Comparison of ENCODE assay signal across 19 cellular contexts in genomic region chr1:24410750-24411149, GRCh38. TPM values are rescaled to one million over a fixed set of nuclear protein-coding genes. Genes with fewer than 3 reads are reported as not detected.
DNase-seq lines count a peak whose midpoint lies in the region; ATAC-seq and TF ChIP-seq lines count a peak whose summit lies in the region.
"Had no signal": no experiment of that assay in that cellular context is flagged by ENCODE, and none has a peak within 500 bp of the region (broad histone marks: within the 10 kb centered on the region; RNA-seq: fewer than 3 reads in every experiment).

No MANE protein-coding gene starts in this region.

- H3K27ac ChIP-seq in SJSA1: peak overlapping the region; percentile 96
- H3K27ac ChIP-seq in MM.1S (ENCODE audit: low read length): no peak overlapping the region
- H3K27ac ChIP-seq: 22Rv1, C4-2B, HL-60 had no signal

- H3K4me1 ChIP-seq in SJSA1 (replicated peaks): peaks cover 46% of the 10 kb centered on the region
- peaks cover 5% of the 10 kb centered on the region; the same call in 1 of the 2 replicates for H3K4me1 ChIP-seq in Caco-2
- peaks cover 9% of the 10 kb centered on the region for H3K4me1 ChIP-seq in MM.1S (ENCODE audit: low read length)

- H3K27me3 ChIP-seq in SJSA1 (replicated peaks) (no peaks in the 10 kb centered on the region), Caco-2 (replicated peaks; ENCODE audit: control insufficient read depth, insufficient read depth, low read length) (no peaks in the 10 kb centered on the region), MM.1S (replicated peaks; ENCODE audit: insufficient read depth, low read length) (no peaks in the 10 kb centered on the region)
- H3K27me3 ChIP-seq: MG63 had no signal

- POLR2A ChIA-PET in Caco-2 (lab: Charles Lee): no interaction called here

- intact Hi-C loops in activated CD4-positive, alpha-beta T cell treated with anti-CD3 and anti-CD28 coated beads, Interleukin-2, amount 10 ng/mL, durations not matched to agents 24 days and 14 days (cut with micrococcal nuclease): no loop called here
- intact Hi-C loops in left colon (cut with DNase I, micrococcal nuclease) (no loop called here), Caco-2 (cut with micrococcal nuclease; ENCODE audit: unreplicated experiment) (no loop called here)

- H3K4me3 ChIP-seq in SJSA1 (no peak overlapping the region), Caco-2 (ENCODE audit: low read depth, low read length) (no peak overlapping the region), MM.1S (ENCODE audit: low read length) (no peak overlapping the region)
- H3K4me3 ChIP-seq: MG63 had no signal

- H2AFZ ChIP-seq in MM.1S (ENCODE audit: low read length): no peak overlapping the region

- no peaks in the 10 kb centered on the region for H3K27me3 Mint-ChIP-seq in activated CD4-positive, alpha-beta T cell treated with anti-CD3 and anti-CD28 coated beads, Interleukin-2, amount 10 ng/mL, durations not matched to agents 24 days and 14 days
- no peaks in the 10 kb centered on the region for H3K27me3 Mint-ChIP-seq in Caco-2 (ENCODE audit: insufficient read depth, unreplicated experiment)

- H3K36me3 ChIP-seq in SJSA1 (peaks cover 30% of the 10 kb centered on the region), Caco-2 (ENCODE audit: control insufficient read depth, insufficient read depth, low read length) (no peaks in the 10 kb centered on the region), MM.1S (replicated peaks; ENCODE audit: insufficient read depth, low read length) (no peaks in the 10 kb centered on the region)

- peaks cover 21% of the 10 kb centered on the region for H3K4me1 Mint-ChIP-seq in activated CD4-positive, alpha-beta T cell treated with anti-CD3 and anti-CD28 coated beads, Interleukin-2, amount 10 ng/mL, durations not matched to agents 24 days and 14 days
- peaks cover 14% of the 10 kb centered on the region for H3K4me1 Mint-ChIP-seq in Caco-2 (ENCODE audit: low read depth, unreplicated experiment)

- H3F3A ChIP-seq in MM.1S (ENCODE audit: insufficient read depth, low read length): peaks cover 5% of the 10 kb centered on the region

- ATAC-seq in left colon: peak; percentile 40

- H3K9ac ChIP-seq in MM.1S (ENCODE audit: low read length): no peak overlapping the region

- no peaks in the 10 kb centered on the region for H4K20me1 ChIP-seq in MM.1S (ENCODE audit: insufficient read depth, low read length)

- no peak overlapping the region for H3K4me3 Mint-ChIP-seq in activated CD4-positive, alpha-beta T cell treated with anti-CD3 and anti-CD28 coated beads, Interleukin-2, amount 10 ng/mL, durations not matched to agents 24 days and 14 days
- H3K4me3 Mint-ChIP-seq in Caco-2 (ENCODE audit: unreplicated experiment): no peak overlapping the region
- H3K4me3 Mint-ChIP-seq: H9 had no signal

- peaks cover 1% of the 10 kb centered on the region for H3K79me2 ChIP-seq in MM.1S (ENCODE audit: low read length)

- H3K36me3 Mint-ChIP-seq in activated CD4-positive, alpha-beta T cell treated with anti-CD3 and anti-CD28 coated beads, Interleukin-2, amount 10 ng/mL, durations not matched to agents 24 days and 14 days (ENCODE audit: low read depth): no peaks in the 10 kb centered on the region
- H3K36me3 Mint-ChIP-seq in Caco-2 (ENCODE audit: insufficient read depth, unreplicated experiment): peaks cover 11% of the 10 kb centered on the region

- DNase-seq in activated CD4-positive, alpha-beta T cell treated with anti-CD3 and anti-CD28 coated beads, Interleukin-2, amount 10 ng/mL, durations not matched to agents 24 days and 14 days: peak; percentile 39
- no peak for DNase-seq in activated CD4-positive, alpha-beta T cell treated with anti-CD3 and anti-CD28 coated beads, Interleukin-2, amount 50 U/mL, for 4 hours
- DNase-seq in SJSA1 (ENCODE audit: low read depth in 1 of 2, low spot score in 2 of 2): no peak
- no peak for DNase-seq in left colon
- no peak for DNase-seq in NCI-H2107 (lab: John Stamatoyannopoulos, UW)
- no peak for DNase-seq in NCI-H146 (lab: John Stamatoyannopoulos, UW)
- no peak for DNase-seq in Caco-2
- DNase-seq in MM.1S: no peak
- DNase-seq: AML-193, DMS79 treated with DMSO at 0.1 percent for 48 hours, H9, Karpas-422, MG63, NCI-H1092 treated with DMSO at 0.1 percent for 48 hours, NCI-H2081 treated with DMSO at 0.1 percent for 48 hours, NCI-H524 had no signal

- no peaks in the 10 kb centered on the region for H3K9me3 Mint-ChIP-seq in activated CD4-positive, alpha-beta T cell treated with anti-CD3 and anti-CD28 coated beads, Interleukin-2, amount 10 ng/mL, durations not matched to agents 24 days and 14 days
- no peaks in the 10 kb centered on the region for H3K9me3 Mint-ChIP-seq in Caco-2 (ENCODE audit: unreplicated experiment)
- H3K9me3 Mint-ChIP-seq: H9 had no signal

- H3K27ac Mint-ChIP-seq in activated CD4-positive, alpha-beta T cell treated with anti-CD3 and anti-CD28 coated beads, Interleukin-2, amount 10 ng/mL, durations not matched to agents 24 days and 14 days: no peak overlapping the region
- H3K27ac Mint-ChIP-seq in Caco-2 (ENCODE audit: unreplicated experiment): no peak overlapping the region
- H3K27ac Mint-ChIP-seq: H9 had no signal

- TF ChIP-seq CTCF in Caco-2 (IDR thresholded peaks at IDR 0.05; ENCODE audit: insufficient read depth in 1 of 2, low read depth in 1 of 2, low read length in 1 of 2, severe bottlenecking in 1 of 2, unreplicated experiment in 1 of 2) (no peak), MM.1S (IDR thresholded peaks at IDR 0.05; ENCODE audit: low read length) (no peak)

- H3K4me2 ChIP-seq in MM.1S (ENCODE audit: low read depth, low read length): no peak overlapping the region

- H3K9me2 ChIP-seq in MM.1S (replicated peaks; ENCODE audit: insufficient read depth, low read length): no peaks in the 10 kb centered on the region

- CTCF ChIA-PET in Caco-2 (lab: Charles Lee): no interaction called here

- H3K9me3 ChIP-seq in SJSA1 (replicated peaks) (no peaks in the 10 kb centered on the region; the same call in 1 of the 2 replicates), Caco-2 (no peaks in the 10 kb centered on the region), MM.1S (replicated peaks; ENCODE audit: insufficient read depth, low read length) (no peaks in the 10 kb centered on the region)

- BruUV-seq in Caco-2 (replicated peaks; lab: Mats Ljungman, UMichigan): no TSS peak

RNA-seq across cellular contexts. Expression of gene STPG1, which starts 2.8 kb away (rescaled TPM):
- total RNA-seq in activated CD4-positive, alpha-beta T cell treated with anti-CD3 and anti-CD28 coated beads, Interleukin-2, amount 10 ng/mL, durations not matched to agents 24 days and 14 days: 3.8 and 5.0 TPM in 2 replicates
- 16.5 and 17.5 TPM in 2 replicates for total RNA-seq in SJSA1 (2014; rRNA removed; shearing (Covaris generic))
- total RNA-seq in left colon: 10 to 100 TPM; 17.6 to 24.7 TPM
- total RNA-seq in Caco-2 (2022): 6.2 and 8.6 TPM in 2 replicates

RNA-seq across cellular contexts. Expression of gene NIPAL3, which starts 4.9 kb away (rescaled TPM):
- 25.1 and 26.3 TPM in 2 replicates for total RNA-seq in activated CD4-positive, alpha-beta T cell treated with anti-CD3 and anti-CD28 coated beads, Interleukin-2, amount 10 ng/mL, durations not matched to agents 24 days and 14 days
- total RNA-seq in SJSA1 (2014; rRNA removed; shearing (Covaris generic)): 25.6 and 44.2 TPM in 2 replicates
- 10 to 100 TPM; 33.9 to 48.2 TPM for total RNA-seq in left colon
- 9.2 and 9.7 TPM in 2 replicates for total RNA-seq in Caco-2 (2022)
